8 cellular contexts compared by ENCODE assay signal in the genomic region with DNA sequence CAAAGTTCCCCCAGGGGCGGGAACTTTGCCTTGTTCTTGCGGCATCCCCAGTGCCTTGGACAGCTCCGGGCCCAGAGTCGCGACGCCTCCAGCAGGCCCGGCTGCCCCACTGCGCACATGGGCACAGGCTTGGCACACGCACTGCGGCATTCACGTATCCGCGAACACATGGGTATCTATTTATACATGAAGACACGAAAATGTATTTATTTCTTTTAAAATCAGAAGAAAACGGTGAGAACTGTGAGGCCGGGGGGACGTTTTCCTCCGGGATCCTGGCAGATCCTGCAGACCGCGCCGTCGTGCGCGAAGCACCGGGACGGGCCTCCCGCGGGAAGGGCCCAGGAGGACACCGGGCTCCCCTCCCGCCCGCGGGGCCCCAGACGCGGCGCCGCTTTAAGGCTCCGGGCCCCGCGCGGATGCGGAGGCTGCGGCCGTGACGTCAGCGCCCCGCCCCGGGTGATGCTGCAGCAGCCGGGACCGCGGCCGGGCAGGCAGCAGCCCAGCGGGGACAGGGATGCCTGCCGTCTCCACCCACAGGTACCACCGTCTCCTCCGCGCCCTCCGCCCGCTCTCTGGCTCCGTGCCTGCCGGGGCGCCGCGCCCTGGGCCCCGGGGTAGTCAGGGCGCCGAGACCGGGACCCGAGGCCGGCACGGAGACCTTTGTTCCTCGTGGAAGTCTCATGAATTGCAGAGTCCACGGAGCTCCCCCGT. TPM values are rescaled to one million over a fixed set of nuclear protein-coding genes. Genes with fewer than 3 reads are reported as not detected.
DNase-seq lines count a peak whose midpoint lies in the region; ATAC-seq and TF ChIP-seq lines count a peak whose summit lies in the region.

Gene SLC45A1 (plus strand): TSS at position 468 of the 714 bp plus-strand sequence. CDS start 6,216 bp downstream, outside the sequence.

- RAD21 ChIA-PET in HCT116 (lab: Charles Lee; ENCODE audit: low non-redundant PET in 1 of 2, low total read pairs in 2 of 2, uncharacterized antibody in 2 of 2, unreplicated experiment in 2 of 2): interaction anchor here in 1 of 2 experiments (0.6 kb wide), 1 partner anchor 58 kb away, joined by 3 read pairs; no protein-coding TSS in a partner anchor

- no peaks in the 10 kb centered on the region for H4K20me1 ChIP-seq in HCT116 (ENCODE audit: insufficient read depth)

- intact Hi-C loops in HCT116 (cut with micrococcal nuclease): loop anchor here (5.0 to 10.0 kb wide), 2 partner anchors 136 to 223 kb away; no protein-coding TSS in a partner anchor
- intact Hi-C loops in Panc1 (cut with micrococcal nuclease; ENCODE audit: unreplicated experiment): loop anchor here (5.0 to 10.0 kb wide), 2 partner anchors 223 to 291 kb away; partner anchors contain the start of gene ERRFI1

- H3K27me3 ChIP-seq in HCT116 (ENCODE audit: insufficient read depth, low read length) (no peaks in the 10 kb centered on the region), Panc1 (ENCODE audit: control insufficient read depth, insufficient read depth, low read length) (no peaks in the 10 kb centered on the region)

- TF ChIP-seq CTCF in AG10803 (conservative IDR thresholded peaks at IDR 0.05; ENCODE audit: low read length) (no peak; the same call in 1 of the 2 replicates), HCT116 (IDR thresholded peaks at IDR 0.05 in 2 of 3, conservative IDR thresholded peaks at IDR 0.05 in 1 of 3; ENCODE audit: borderline replicate concordance in 1 of 3, insufficient read depth in 1 of 3, low read depth in 2 of 3, low read length in 2 of 3) (0 out of 6 replicates have a peak, but pooled peaks of 1 of the 3 experiments have one; percentile 6), Panc1 (IDR thresholded peaks at IDR 0.05) (no peak), fibroblast of the aortic adventitia (IDR thresholded peaks at IDR 0.05; ENCODE audit: insufficient read depth, low read length) (no peak), nephron progenitor cell (IDR thresholded peaks at IDR 0.05) (no peak)

- no peak within 1 kb of the TSS for H2AFZ ChIP-seq in HCT116 (ENCODE audit: low read depth, low read length, poor library complexity, severe bottlenecking)

- in situ Hi-C loops in Panc1 (cut with HindIII; ENCODE audit: low pct_unique_long_range_greater_than_20kb, low sequenced_read_pairs): loop anchor here (25.0 kb wide), 1 partner anchor 231 kb away; no protein-coding TSS in a partner anchor

- TF ChIP-seq RAD21 in HCT116 (IDR thresholded peaks at IDR 0.05; ENCODE audit: low read depth): no peak

- H3K4me3 ChIP-seq in AG10803 (ENCODE audit: low read length): peak within 1 kb of the TSS; percentile 55
- H3K4me3 ChIP-seq in HCT116 (replicated peaks in 1 of 2; ENCODE audit: low read depth in 1 of 2, low read length in 2 of 2): peak within 1 kb of the TSS; percentile 72 to 75
- peak within 1 kb of the TSS; percentile 49 to 51 for H3K4me3 ChIP-seq in Panc1 (ENCODE audit: low read depth in 2 of 2, low read length in 2 of 2)
- H3K4me3 ChIP-seq in fibroblast of the aortic adventitia (ENCODE audit: low read depth, low read length): peak within 1 kb of the TSS; percentile 73

- peak within 1 kb of the TSS; percentile 81 for H3K4me2 ChIP-seq in HCT116 (ENCODE audit: low read length)

- no peak for TF ChIP-seq POLR2A in HCT116 (IDR thresholded peaks at IDR 0.05; ENCODE audit: borderline replicate concordance, extremely low read depth, insufficient read depth, insufficient read length)

- DNase-seq in AG10803 (ENCODE audit: low read depth): peak; percentile 41
- DNase-seq in HCT116 (ENCODE audit: low read depth, low spot score): peak; percentile 29
- no peak for DNase-seq in Panc1 (ENCODE audit: low read depth, low spot score)
- peak; percentile 71 for DNase-seq in activated effector memory CD4-positive, alpha-beta T cell treated with Interleukin-2 at 50 U/mL for 16 hours
- peak; percentile 50 for DNase-seq in fibroblast of the aortic adventitia (ENCODE audit: low read depth)
- peak; percentile 87 for DNase-seq in nephron progenitor cell
- peak; percentile 47 for DNase-seq in stimulated activated naive B cell treated with anti-CD40 and anti-IgM and Interleukin-4, amounts not matched to agents 10 μg/mL and 1 μg/mL and 100 μg/mL, for 72 hours

- CTCF ChIA-PET in HCT116 (lab: Charles Lee): no interaction called here
- CTCF ChIA-PET in Panc1 (lab: Charles Lee): no interaction called here

- H3K79me2 ChIP-seq in HCT116 (ENCODE audit: insufficient read depth, low read length): peaks cover 6% of the 10 kb centered on the region; the same call in 1 of the 2 replicates

- no peak within 1 kb of the TSS for H3K27ac Mint-ChIP-seq in nephron progenitor cell
- H3K27ac Mint-ChIP-seq in stimulated activated naive B cell treated with anti-CD40 and anti-IgM and Interleukin-4, amounts not matched to agents 10 μg/mL and 1 μg/mL and 100 μg/mL, for 72 hours: no peak within 1 kb of the TSS

- no peaks in the 10 kb centered on the region; the same call in 1 of the 2 replicates for H3K9me2 ChIP-seq in HCT116 (ENCODE audit: insufficient read depth)

- H3K4me1 Mint-ChIP-seq in nephron progenitor cell: peaks cover 38% of the 10 kb centered on the region
- H3K4me1 Mint-ChIP-seq in stimulated activated naive B cell treated with anti-CD40 and anti-IgM and Interleukin-4, amounts not matched to agents 10 μg/mL and 1 μg/mL and 100 μg/mL, for 72 hours: peaks cover 8 to 23% of the 10 kb centered on the region in 2 donors

- H3K36me3 ChIP-seq in HCT116 (ENCODE audit: control insufficient read depth in 1 of 2, insufficient read depth in 2 of 2, low read length in 2 of 2) (no peaks in the 10 kb centered on the region), Panc1 (ENCODE audit: control insufficient read depth, insufficient read depth, low read length) (no peaks in the 10 kb centered on the region)

- peak within 1 kb of the TSS; percentile 72 for H3K9ac ChIP-seq in HCT116 (ENCODE audit: low read length)

- peak within 1 kb of the TSS; percentile 81 for H3K4me3 Mint-ChIP-seq in nephron progenitor cell
- peak within 1 kb of the TSS; percentile 83 to 85 for H3K4me3 Mint-ChIP-seq in stimulated activated naive B cell treated with anti-CD40 and anti-IgM and Interleukin-4, amounts not matched to agents 10 μg/mL and 1 μg/mL and 100 μg/mL, for 72 hours

- H3K27ac ChIP-seq in HCT116 (ENCODE audit: low read depth, low read length) (peak within 1 kb of the TSS; percentile 53; the same call in 1 of the 2 replicates), Panc1 (ENCODE audit: low read length) (peak within 1 kb of the TSS; percentile 98)

- no peaks in the 10 kb centered on the region for H3K9me3 ChIP-seq in HCT116 (ENCODE audit: control insufficient read depth in 1 of 2, insufficient read depth in 1 of 2, low read depth in 1 of 2, low read length in 2 of 2)
- no peaks in the 10 kb centered on the region for H3K9me3 ChIP-seq in Panc1 (ENCODE audit: control insufficient read depth, insufficient read depth, low read depth, low read length)

- H3K9me3 Mint-ChIP-seq in nephron progenitor cell: peaks cover 3% of the 10 kb centered on the region
- H3K9me3 Mint-ChIP-seq in stimulated activated naive B cell treated with anti-CD40 and anti-IgM and Interleukin-4, amounts not matched to agents 10 μg/mL and 1 μg/mL and 100 μg/mL, for 72 hours: peaks cover 3 to 4% of the 10 kb centered on the region in 2 donors

- H3K36me3 Mint-ChIP-seq in nephron progenitor cell (ENCODE audit: low read depth): no peaks in the 10 kb centered on the region
- H3K36me3 Mint-ChIP-seq in stimulated activated naive B cell treated with anti-CD40 and anti-IgM and Interleukin-4, amounts not matched to agents 10 μg/mL and 1 μg/mL and 100 μg/mL, for 72 hours: peaks cover 0 to 4% of the 10 kb centered on the region in 2 donors

- ATAC-seq in HCT116 (peak; percentile 74), Panc1 (peak; percentile 83), HG03045 (IDR thresholded peaks at IDR 0.05; ENCODE audit: unreplicated experiment) (no peak)
- peak; percentile 89 to 92 for ATAC-seq in stimulated activated naive B cell treated with anti-CD40 and anti-IgM and Interleukin-4, amounts not matched to agents 10 μg/mL and 1 μg/mL and 100 μg/mL, for 72 hours (replicated peaks)

- peaks cover 29 to 60% of the 10 kb centered on the region in 2 experiments for H3K4me1 ChIP-seq in HCT116 (ENCODE audit: control insufficient read depth in 1 of 2, insufficient read depth in 2 of 2, low read length in 2 of 2)
- peaks cover 55% of the 10 kb centered on the region for H3K4me1 ChIP-seq in Panc1 (ENCODE audit: control insufficient read depth, insufficient read depth, low read length)

- POLR2A ChIA-PET in HCT116 (lab: Charles Lee): no interaction called here
- POLR2A ChIA-PET in Panc1 (lab: Charles Lee): interaction anchor here (0.7 kb wide), 1 partner anchor 301 kb away, joined by 5 read pairs; no protein-coding TSS in a partner anchor

- BruUV-seq in HCT116 (replicated peaks; lab: Mats Ljungman, UMichigan) (no TSS peak), Panc1 (replicated peaks; lab: Mats Ljungman, UMichigan) (no TSS peak)

- H3K27me3 Mint-ChIP-seq in nephron progenitor cell (ENCODE audit: low read depth, poor library complexity): peaks cover 71% of the 10 kb centered on the region
- H3K27me3 Mint-ChIP-seq in stimulated activated naive B cell treated with anti-CD40 and anti-IgM and Interleukin-4, amounts not matched to agents 10 μg/mL and 1 μg/mL and 100 μg/mL, for 72 hours: peaks cover 57 to 59% of the 10 kb centered on the region in 2 donors

TF ChIP-seq in HCT116, 20 proteins besides CTCF, POLR2A, EP300 and RAD21:
- TF ChIP-seq POLR2AphosphoS5 (IDR thresholded peaks at IDR 0.05; ENCODE audit: low read depth, low read length) (peak; percentile 71), TCF7L2 (IDR thresholded peaks at IDR 0.05; ENCODE audit: borderline replicate concordance, extremely low read depth, insufficient read depth, insufficient read length) (peak; percentile 76), ZFX (IDR thresholded peaks at IDR 0.05) (peak; percentile 66; the same call in 1 of the 2 replicates), YY1 (IDR thresholded peaks at IDR 0.05; ENCODE audit: extremely low read depth, insufficient replicate concordance, low read depth, low read length) (no peak)

RNA-seq across cellular contexts. Expression of gene SLC45A1, which starts in this region (rescaled TPM):
- total RNA-seq in HCT116 (2021; ENCODE audit: unreplicated experiment): 13.8 TPM
- 17.0 and 21.0 TPM in 2 replicates for polyA plus RNA-seq in HCT116 (2012)
- 11.3 TPM for total RNA-seq in Panc1 (2021; ENCODE audit: unreplicated experiment)
- 49.4 TPM for polyA plus RNA-seq in Panc1 (2012; ENCODE audit: insufficient read length)
- 2.0 TPM in 2 replicates for total RNA-seq in fibroblast of the aortic adventitia (ENCODE audit: low replicate concordance)
